ENCODE assay signal across 21 cellular contexts in the genomic region with DNA sequence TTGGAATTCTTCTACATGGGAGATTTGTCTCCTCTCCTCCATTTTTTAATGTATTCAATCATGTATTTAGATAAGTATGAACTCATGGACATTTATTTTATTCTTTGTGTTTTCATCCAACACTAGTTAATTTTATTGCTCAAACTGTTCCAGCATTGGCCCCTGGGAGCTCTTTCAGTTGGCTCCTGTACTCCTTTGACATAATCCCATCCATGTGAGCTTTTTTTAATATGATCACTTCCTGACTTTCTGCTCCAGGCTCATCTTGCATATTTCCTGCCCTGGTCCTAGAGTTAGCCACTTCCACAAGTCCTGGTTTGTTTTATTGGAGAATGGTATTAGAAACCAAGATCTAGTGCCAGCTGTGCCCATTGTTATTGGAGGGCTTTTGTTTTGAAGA.
"Had no signal": no experiment of that assay in that cellular context is flagged by ENCODE, and none has a peak within 500 bp of the region (broad histone marks: within the 10 kb centered on the region; RNA-seq: fewer than 3 reads in every experiment).

No MANE protein-coding gene starts in this region.

- H3K27ac Mint-ChIP-seq: mesothelial cell of epicardium, naive B cell had no signal

- H3K36me3 ChIP-seq: esophagus muscularis mucosa, gastrocnemius medialis, heart right ventricle, left lung, lower lobe of right lung had no signal

- H3K9me3 ChIP-seq: esophagus muscularis mucosa, gastrocnemius medialis, heart right ventricle, left lung, lower lobe of right lung, mucosa of descending colon had no signal

- H3K36me3 Mint-ChIP-seq: mesothelial cell of epicardium, naive B cell had no signal

- H3K27me3 Mint-ChIP-seq: naive B cell had no signal

- DNase-seq: dermis blood vessel endothelial cell; dorsolateral prefrontal cortex; effector CD4-positive, alpha-beta T cell; effector memory CD4-positive, alpha-beta T cell; foreskin fibroblast; foreskin melanocyte; gastrocnemius medialis; glutamatergic neuron; head of caudate nucleus; heart right ventricle; hippocampal formation; left cardiac atrium; left lung; left ventricle myocardium superior; lower lobe of right lung; mesenchymal stem cell; mucosa of descending colon; naive B cell had no signal

- H3K4me1 ChIP-seq: esophagus muscularis mucosa, gastrocnemius medialis, left lung, lower lobe of right lung had no signal

- H3K27ac ChIP-seq: coronary artery, dorsolateral prefrontal cortex, esophagus muscularis mucosa, gastrocnemius medialis, heart right ventricle, left lung, lower lobe of right lung had no signal

- H3K27me3 ChIP-seq: dorsolateral prefrontal cortex, esophagus muscularis mucosa, gastrocnemius medialis, heart right ventricle, left lung had no signal

- H3K4me3 Mint-ChIP-seq: mesothelial cell of epicardium, naive B cell had no signal

- H3K4me1 Mint-ChIP-seq: naive B cell had no signal

- H3K4me3 ChIP-seq: coronary artery, dorsolateral prefrontal cortex, esophagus muscularis mucosa, gastrocnemius medialis, heart right ventricle, left lung, lower lobe of right lung, mucosa of descending colon had no signal
